8 cellular contexts compared by ENCODE assay signal in genomic region chr10:103605359-103606156, GRCh38.
DNase-seq lines count a peak whose midpoint lies in the region; ATAC-seq and TF ChIP-seq lines count a peak whose summit lies in the region.

No MANE protein-coding gene starts in this region.

- no peaks in the 10 kb centered on the region for H3K9me3 ChIP-seq in body of pancreas

- ATAC-seq in body of pancreas (peak; percentile 53), HG02763 (IDR thresholded peaks at IDR 0.05; ENCODE audit: unreplicated experiment) (no peak)

- TF ChIP-seq CTCF in GM13976 (IDR thresholded peaks at IDR 0.05; ENCODE audit: borderline replicate concordance, control extremely low read depth, extremely low read depth, insufficient read depth, missing control alignments) (peak; percentile 41), body of pancreas (IDR thresholded peaks at IDR 0.05) (peak; percentile 18 to 59 (median 49))

- in situ Hi-C loops in GM13976 (cut with MboI; ENCODE audit: low sequenced_read_pairs, unreplicated experiment): loop anchor here (5.0 kb wide), 1 partner anchor 82 kb away; no protein-coding TSS in a partner anchor

- H3K27ac ChIP-seq in body of pancreas: no peak overlapping the region

- DNase-seq in A172 (ENCODE audit: low spot score) (peak; percentile 27), GM13976 (ENCODE audit: low spot score) (peak; percentile 72), SK-N-DZ (ENCODE audit: low spot score) (peak; percentile 30), body of pancreas (peak; percentile 34 to 59 (median 40)), iPS-NIHi11 (ENCODE audit: low spot score) (peak; percentile 76), NCI-H1436 treated with DMSO at 0.1 percent for 48 hours (lab: John Stamatoyannopoulos, UW) (no peak)
- DNase-seq in stimulated activated CD4-positive, alpha-beta T cell treated with anti-CD3 and anti-CD28 coated beads, Interleukin-2, amount 100 ng/mL, for 48 hours: peak; percentile 39 to 48

- intact Hi-C loops in body of pancreas (cut with DNase I): no loop called here

- H3K4me1 ChIP-seq in body of pancreas: peaks cover 5% of the 10 kb centered on the region

- H3K4me3 ChIP-seq in body of pancreas: no peak overlapping the region

- H3K27me3 ChIP-seq in body of pancreas: no peaks in the 10 kb centered on the region

- no peak for TF ChIP-seq POLR2A in body of pancreas (IDR thresholded peaks at IDR 0.05)

- WGBS in body of pancreas, 2 donors: 67 to 80% methylated on average over 10 to 13 of the region's 13 CpGs

- H3K36me3 ChIP-seq in body of pancreas (replicated peaks in 1 of 2; ENCODE audit: insufficient read depth in 1 of 2, low read depth in 2 of 2): no peaks in the 10 kb centered on the region
